Comparison of ENCODE assay signal across 2 cellular contexts in the genomic region with DNA sequence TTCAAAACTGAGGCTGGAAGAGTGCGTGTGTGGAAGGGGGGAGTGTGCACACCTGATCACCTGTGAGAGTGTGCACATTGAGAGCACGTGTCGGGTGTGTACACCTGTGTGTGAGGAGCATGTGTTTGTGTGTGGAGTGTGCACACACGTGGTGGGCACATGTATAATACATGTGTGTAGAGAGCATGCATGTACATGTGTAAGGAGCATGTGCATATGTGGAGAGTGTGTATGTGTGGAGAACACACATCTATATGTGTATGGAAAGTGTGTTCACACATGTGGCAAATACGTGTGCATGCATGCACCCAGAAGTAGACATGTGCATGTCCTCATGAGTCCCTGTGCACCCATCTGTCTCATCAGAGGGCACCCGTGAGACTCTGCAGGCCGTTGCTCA.
TF ChIP-seq lines count a peak whose summit lies in the region.

No MANE protein-coding gene starts in this region.

TF ChIP-seq in HepG2, 621 proteins besides CTCF, POLR2A, EP300 and RAD21 (continued from another document):
- TF ChIP-seq, protein P1, sequence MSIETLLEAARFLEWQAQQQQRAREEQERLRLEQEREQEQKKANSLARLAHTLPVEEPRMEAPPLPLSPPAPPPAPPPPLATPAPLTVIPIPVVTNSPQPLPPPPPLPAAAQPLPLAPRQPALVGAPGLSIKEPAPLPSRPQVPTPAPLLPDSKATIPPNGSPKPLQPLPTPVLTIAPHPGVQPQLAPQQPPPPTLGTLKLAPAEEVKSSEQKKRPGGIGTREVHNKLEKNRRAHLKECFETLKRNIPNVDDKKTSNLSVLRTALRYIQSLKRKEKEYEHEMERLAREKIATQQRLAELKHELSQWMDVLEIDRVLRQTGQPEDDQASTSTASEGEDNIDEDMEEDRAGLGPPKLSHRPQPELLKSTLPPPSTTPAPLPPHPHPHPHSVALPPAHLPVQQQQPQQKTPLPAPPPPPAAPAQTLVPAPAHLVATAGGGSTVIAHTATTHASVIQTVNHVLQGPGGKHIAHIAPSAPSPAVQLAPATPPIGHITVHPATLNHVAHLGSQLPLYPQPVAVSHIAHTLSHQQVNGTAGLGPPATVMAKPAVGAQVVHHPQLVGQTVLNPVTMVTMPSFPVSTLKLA (IDR thresholded peaks at IDR 0.05) = peak; percentile 93
- TF ChIP-seq ZNF775 (CRISPR knock-in tag; IDR thresholded peaks at IDR 0.05; ENCODE audit: borderline replicate concordance) = no peak

TF ChIP-seq in GM23338, 12 proteins besides CTCF, POLR2A, EP300 and RAD21 (continued from another document):
- TF ChIP-seq STAT1 (IDR thresholded peaks at IDR 0.05; ENCODE audit: unreplicated experiment) = no peak
- no peak for TF ChIP-seq ZNF114 (CRISPR knock-in tag; IDR thresholded peaks at IDR 0.05)
- no peak for TF ChIP-seq ZNF331 (CRISPR knock-in tag; IDR thresholded peaks at IDR 0.05; ENCODE audit: low read depth)
- TF ChIP-seq JUNB (IDR thresholded peaks at IDR 0.05; ENCODE audit: unreplicated experiment) = no peak
- TF ChIP-seq, protein P2, sequence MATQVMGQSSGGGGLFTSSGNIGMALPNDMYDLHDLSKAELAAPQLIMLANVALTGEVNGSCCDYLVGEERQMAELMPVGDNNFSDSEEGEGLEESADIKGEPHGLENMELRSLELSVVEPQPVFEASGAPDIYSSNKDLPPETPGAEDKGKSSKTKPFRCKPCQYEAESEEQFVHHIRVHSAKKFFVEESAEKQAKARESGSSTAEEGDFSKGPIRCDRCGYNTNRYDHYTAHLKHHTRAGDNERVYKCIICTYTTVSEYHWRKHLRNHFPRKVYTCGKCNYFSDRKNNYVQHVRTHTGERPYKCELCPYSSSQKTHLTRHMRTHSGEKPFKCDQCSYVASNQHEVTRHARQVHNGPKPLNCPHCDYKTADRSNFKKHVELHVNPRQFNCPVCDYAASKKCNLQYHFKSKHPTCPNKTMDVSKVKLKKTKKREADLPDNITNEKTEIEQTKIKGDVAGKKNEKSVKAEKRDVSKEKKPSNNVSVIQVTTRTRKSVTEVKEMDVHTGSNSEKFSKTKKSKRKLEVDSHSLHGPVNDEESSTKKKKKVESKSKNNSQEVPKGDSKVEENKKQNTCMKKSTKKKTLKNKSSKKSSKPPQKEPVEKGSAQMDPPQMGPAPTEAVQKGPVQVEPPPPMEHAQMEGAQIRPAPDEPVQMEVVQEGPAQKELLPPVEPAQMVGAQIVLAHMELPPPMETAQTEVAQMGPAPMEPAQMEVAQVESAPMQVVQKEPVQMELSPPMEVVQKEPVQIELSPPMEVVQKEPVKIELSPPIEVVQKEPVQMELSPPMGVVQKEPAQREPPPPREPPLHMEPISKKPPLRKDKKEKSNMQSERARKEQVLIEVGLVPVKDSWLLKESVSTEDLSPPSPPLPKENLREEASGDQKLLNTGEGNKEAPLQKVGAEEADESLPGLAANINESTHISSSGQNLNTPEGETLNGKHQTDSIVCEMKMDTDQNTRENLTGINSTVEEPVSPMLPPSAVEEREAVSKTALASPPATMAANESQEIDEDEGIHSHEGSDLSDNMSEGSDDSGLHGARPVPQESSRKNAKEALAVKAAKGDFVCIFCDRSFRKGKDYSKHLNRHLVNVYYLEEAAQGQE (IDR thresholded peaks at IDR 0.05; ENCODE audit: unreplicated experiment) = no peak
- TF ChIP-seq, protein P3, sequence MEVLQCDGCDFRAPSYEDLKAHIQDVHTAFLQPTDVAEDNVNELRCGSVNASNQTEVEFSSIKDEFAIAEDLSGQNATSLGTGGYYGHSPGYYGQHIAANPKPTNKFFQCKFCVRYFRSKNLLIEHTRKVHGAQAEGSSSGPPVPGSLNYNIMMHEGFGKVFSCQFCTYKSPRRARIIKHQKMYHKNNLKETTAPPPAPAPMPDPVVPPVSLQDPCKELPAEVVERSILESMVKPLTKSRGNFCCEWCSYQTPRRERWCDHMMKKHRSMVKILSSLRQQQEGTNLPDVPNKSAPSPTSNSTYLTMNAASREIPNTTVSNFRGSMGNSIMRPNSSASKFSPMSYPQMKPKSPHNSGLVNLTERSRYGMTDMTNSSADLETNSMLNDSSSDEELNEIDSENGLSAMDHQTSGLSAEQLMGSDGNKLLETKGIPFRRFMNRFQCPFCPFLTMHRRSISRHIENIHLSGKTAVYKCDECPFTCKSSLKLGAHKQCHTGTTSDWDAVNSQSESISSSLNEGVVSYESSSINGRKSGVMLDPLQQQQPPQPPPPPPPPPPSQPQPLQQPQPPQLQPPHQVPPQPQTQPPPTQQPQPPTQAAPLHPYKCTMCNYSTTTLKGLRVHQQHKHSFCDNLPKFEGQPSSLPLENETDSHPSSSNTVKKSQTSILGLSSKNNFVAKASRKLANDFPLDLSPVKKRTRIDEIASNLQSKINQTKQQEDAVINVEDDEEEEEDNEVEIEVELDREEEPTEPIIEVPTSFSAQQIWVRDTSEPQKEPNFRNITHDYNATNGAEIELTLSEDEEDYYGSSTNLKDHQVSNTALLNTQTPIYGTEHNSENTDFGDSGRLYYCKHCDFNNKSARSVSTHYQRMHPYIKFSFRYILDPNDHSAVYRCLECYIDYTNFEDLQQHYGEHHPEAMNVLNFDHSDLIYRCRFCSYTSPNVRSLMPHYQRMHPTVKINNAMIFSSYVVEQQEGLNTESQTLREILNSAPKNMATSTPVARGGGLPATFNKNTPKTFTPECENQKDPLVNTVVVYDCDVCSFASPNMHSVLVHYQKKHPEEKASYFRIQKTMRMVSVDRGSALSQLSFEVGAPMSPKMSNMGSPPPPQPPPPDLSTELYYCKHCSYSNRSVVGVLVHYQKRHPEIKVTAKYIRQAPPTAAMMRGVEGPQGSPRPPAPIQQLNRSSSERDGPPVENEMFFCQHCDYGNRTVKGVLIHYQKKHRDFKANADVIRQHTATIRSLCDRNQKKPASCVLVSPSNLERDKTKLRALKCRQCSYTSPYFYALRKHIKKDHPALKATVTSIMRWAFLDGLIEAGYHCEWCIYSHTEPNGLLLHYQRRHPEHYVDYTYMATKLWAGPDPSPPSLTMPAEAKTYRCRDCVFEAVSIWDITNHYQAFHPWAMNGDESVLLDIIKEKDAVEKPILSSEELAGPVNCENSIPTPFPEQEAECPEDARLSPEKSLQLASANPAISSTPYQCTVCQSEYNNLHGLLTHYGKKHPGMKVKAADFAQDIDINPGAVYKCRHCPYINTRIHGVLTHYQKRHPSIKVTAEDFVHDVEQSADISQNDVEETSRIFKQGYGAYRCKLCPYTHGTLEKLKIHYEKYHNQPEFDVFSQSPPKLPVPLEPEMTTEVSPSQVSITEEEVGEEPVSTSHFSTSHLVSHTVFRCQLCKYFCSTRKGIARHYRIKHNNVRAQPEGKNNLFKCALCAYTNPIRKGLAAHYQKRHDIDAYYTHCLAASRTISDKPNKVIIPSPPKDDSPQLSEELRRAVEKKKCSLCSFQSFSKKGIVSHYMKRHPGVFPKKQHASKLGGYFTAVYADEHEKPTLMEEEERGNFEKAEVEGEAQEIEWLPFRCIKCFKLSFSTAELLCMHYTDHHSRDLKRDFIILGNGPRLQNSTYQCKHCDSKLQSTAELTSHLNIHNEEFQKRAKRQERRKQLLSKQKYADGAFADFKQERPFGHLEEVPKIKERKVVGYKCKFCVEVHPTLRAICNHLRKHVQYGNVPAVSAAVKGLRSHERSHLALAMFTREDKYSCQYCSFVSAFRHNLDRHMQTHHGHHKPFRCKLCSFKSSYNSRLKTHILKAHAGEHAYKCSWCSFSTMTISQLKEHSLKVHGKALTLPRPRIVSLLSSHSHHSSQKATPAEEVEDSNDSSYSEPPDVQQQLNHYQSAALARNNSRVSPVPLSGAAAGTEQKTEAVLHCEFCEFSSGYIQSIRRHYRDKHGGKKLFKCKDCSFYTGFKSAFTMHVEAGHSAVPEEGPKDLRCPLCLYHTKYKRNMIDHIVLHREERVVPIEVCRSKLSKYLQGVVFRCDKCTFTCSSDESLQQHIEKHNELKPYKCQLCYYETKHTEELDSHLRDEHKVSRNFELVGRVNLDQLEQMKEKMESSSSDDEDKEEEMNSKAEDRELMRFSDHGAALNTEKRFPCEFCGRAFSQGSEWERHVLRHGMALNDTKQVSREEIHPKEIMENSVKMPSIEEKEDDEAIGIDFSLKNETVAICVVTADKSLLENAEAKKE (CRISPR knock-in tag; IDR thresholded peaks at IDR 0.05) = no peak
TF ChIP-seq in GM23338: peak in this region for 0.
